27 cellular contexts compared by ENCODE assay signal in genomic region chr1:48582408-48582807, GRCh38.
"Had no signal": no experiment of that assay in that cellular context is flagged by ENCODE, and none has a peak within 500 bp of the region (broad histone marks: within the 10 kb centered on the region; RNA-seq: fewer than 3 reads in every experiment).

No MANE protein-coding gene starts in this region.

- H3K4me2 ChIP-seq: smooth muscle cell had no signal

- H3K4me1 Mint-ChIP-seq: nephron progenitor cell; neural crest cell; stimulated activated effector memory CD8-positive, alpha-beta T cell treated with anti-CD3 and anti-CD28 coated beads, Interleukin-12 subunit alpha, Interleukin-12 subunit beta, amount 100 ng/mL, for 72 hours had no signal

- H3K9me3 ChIP-seq: neutrophil, pancreas, prostate gland, right atrium auricular region, spleen, stomach, thoracic aorta, thyroid gland, tibial nerve, upper lobe of left lung, vagina had no signal

- H3K9me3 Mint-ChIP-seq: natural killer cell treated with Interleukin-12 subunit alpha and Interleukin-12 subunit beta and Interleukin-15 and Interleukin-18, amount 100 ng/mL, for 72 hours; nephron progenitor cell; stimulated activated effector memory CD8-positive, alpha-beta T cell treated with anti-CD3 and anti-CD28 coated beads, Interleukin-12 subunit alpha, Interleukin-12 subunit beta, amount 100 ng/mL, for 72 hours; stimulated activated naive B cell treated with anti-CD40 and anti-IgM and Interleukin-4, amounts not matched to agents 10 μg/mL and 1 μg/mL and 100 μg/mL, for 72 hours; stimulated activated naive CD8-positive, alpha-beta T cell treated with anti-CD3 and anti-CD28 coated beads, Interleukin-15, Interleukin-2, amounts not matched to agents 100 ng/mL and 50 ng/mL, for 24 hours had no signal

- H3K27ac ChIP-seq: neutrophil, prostate gland, right atrium auricular region, skin epidermis, stomach, thoracic aorta, thyroid gland, tibial nerve, upper lobe of left lung, vagina had no signal

- H3K4me1 ChIP-seq: prostate gland, right atrium auricular region, thyroid gland, tibial nerve, upper lobe of left lung, vagina had no signal

- H3K4me3 ChIP-seq: pancreas, prostate gland, right atrium auricular region, skin epidermis, smooth muscle cell, spleen, stomach, thoracic aorta, thyroid gland, tibial nerve, upper lobe of left lung, vagina had no signal

- H3K36me3 ChIP-seq: neutrophil, pancreas, prostate gland, right atrium auricular region, spleen, stomach, thoracic aorta, thyroid gland, tibial nerve, upper lobe of left lung, vagina had no signal

- H3K36me3 Mint-ChIP-seq: natural killer cell treated with Interleukin-12 subunit alpha and Interleukin-12 subunit beta and Interleukin-15 and Interleukin-18, amount 100 ng/mL, for 72 hours; stimulated activated effector memory CD8-positive, alpha-beta T cell treated with anti-CD3 and anti-CD28 coated beads, Interleukin-12 subunit alpha, Interleukin-12 subunit beta, amount 100 ng/mL, for 72 hours; stimulated activated naive B cell treated with anti-CD40 and anti-IgM and Interleukin-4, amounts not matched to agents 10 μg/mL and 1 μg/mL and 100 μg/mL, for 72 hours had no signal

- ATAC-seq: sciatic nerve; stimulated activated effector memory CD8-positive, alpha-beta T cell treated with anti-CD3 and anti-CD28 coated beads, Interleukin-12 subunit alpha, Interleukin-12 subunit beta, amount 100 ng/mL, for 72 hours; stimulated activated naive B cell treated with anti-CD40 and anti-IgM and Interleukin-4, amounts not matched to agents 10 μg/mL and 1 μg/mL and 100 μg/mL, for 72 hours had no signal

- DNase-seq: nephron progenitor cell; nucleus accumbens; pancreas; retina; spleen; stimulated activated CD4-positive, alpha-beta T cell treated with anti-CD3 and anti-CD28 coated beads, Interleukin-12 subunit alpha, Interleukin-12 subunit beta, amount 100 ng/mL, for 4 hours; stimulated activated CD4-positive, alpha-beta T cell treated with anti-CD3 and anti-CD28 coated beads, Interleukin-1b, Interleukin-23, amount 100 ng/mL, for 48 hours; stimulated activated CD4-positive, alpha-beta T cell treated with anti-CD3 and anti-CD28 coated beads, Interleukin-4, amount 100 ng/mL, for 24 hours; stimulated activated naive B cell treated with anti-CD40 and anti-IgM and Interleukin-4, amounts not matched to agents 10 μg/mL and 1 μg/mL and 100 μg/mL, for 72 hours; stimulated activated naive CD4-positive, alpha-beta T cell treated with Interleukin-2 at 50 U/mL for 16 hours; stomach; thyroid gland; trophoblast cell; upper lobe of left lung had no signal

- H3K4me3 Mint-ChIP-seq: natural killer cell treated with Interleukin-12 subunit alpha and Interleukin-12 subunit beta and Interleukin-15 and Interleukin-18, amount 100 ng/mL, for 72 hours; nephron progenitor cell; neural crest cell; stimulated activated effector memory CD8-positive, alpha-beta T cell treated with anti-CD3 and anti-CD28 coated beads, Interleukin-12 subunit alpha, Interleukin-12 subunit beta, amount 100 ng/mL, for 72 hours; stimulated activated naive B cell treated with anti-CD40 and anti-IgM and Interleukin-4, amounts not matched to agents 10 μg/mL and 1 μg/mL and 100 μg/mL, for 72 hours; stimulated activated naive CD8-positive, alpha-beta T cell treated with anti-CD3 and anti-CD28 coated beads, Interleukin-15, Interleukin-2, amounts not matched to agents 100 ng/mL and 50 ng/mL, for 24 hours had no signal

- H3K27ac Mint-ChIP-seq: natural killer cell treated with Interleukin-12 subunit alpha and Interleukin-12 subunit beta and Interleukin-15 and Interleukin-18, amount 100 ng/mL, for 72 hours; nephron progenitor cell; stimulated activated effector memory CD8-positive, alpha-beta T cell treated with anti-CD3 and anti-CD28 coated beads, Interleukin-12 subunit alpha, Interleukin-12 subunit beta, amount 100 ng/mL, for 72 hours; stimulated activated naive B cell treated with anti-CD40 and anti-IgM and Interleukin-4, amounts not matched to agents 10 μg/mL and 1 μg/mL and 100 μg/mL, for 72 hours; stimulated activated naive CD8-positive, alpha-beta T cell treated with anti-CD3 and anti-CD28 coated beads, Interleukin-15, Interleukin-2, amounts not matched to agents 100 ng/mL and 50 ng/mL, for 24 hours had no signal

- H3K27me3 ChIP-seq: pancreas, right atrium auricular region, spleen, stomach, thyroid gland, tibial nerve, upper lobe of left lung, vagina had no signal
